ENCODE assay signal across 8 cellular contexts in the genomic region with DNA sequence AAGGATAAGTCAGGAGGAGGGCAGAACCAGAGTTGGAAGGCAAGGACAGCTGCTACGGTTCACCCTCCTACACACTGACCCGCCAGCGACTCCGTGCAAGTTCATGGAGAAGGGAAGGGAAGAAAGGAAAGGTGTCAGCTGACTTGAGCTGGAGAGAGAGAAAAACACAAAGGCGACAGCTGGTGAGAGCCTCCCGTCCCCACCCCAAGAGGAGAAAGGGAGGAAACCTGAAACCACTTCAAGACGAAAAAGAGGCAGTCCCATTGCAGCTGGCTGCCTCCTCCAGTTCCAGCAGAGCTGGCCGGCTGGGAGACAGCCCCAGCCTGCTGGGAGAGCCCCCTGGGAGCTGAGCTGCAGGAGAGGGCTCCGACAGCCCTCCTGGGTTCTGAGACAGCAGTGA.
DNase-seq lines count a peak whose midpoint lies in the region; ATAC-seq and TF ChIP-seq lines count a peak whose summit lies in the region.

No MANE protein-coding gene starts in this region.

- no peaks in the 10 kb centered on the region for H3K36me3 ChIP-seq in BE2C
- H3K36me3 ChIP-seq in ascending aorta, result no peaks in the 10 kb centered on the region
- no peaks in the 10 kb centered on the region for H3K36me3 ChIP-seq in iPS-20b (ENCODE audit: insufficient read depth, low read depth, low read length)
- H3K36me3 ChIP-seq in testis (ENCODE audit: low read depth, missing control alignments), result no peaks in the 10 kb centered on the region

- 10 to 50% methylated on average over 8 to 9 of the region's 9 CpGs for WGBS in testis, 2 donors

- no peak overlapping the region for H3K4me3 ChIP-seq in BE2C (ENCODE audit: low read depth, low read length)
- peak overlapping the region; percentile 23 to 45 for H3K4me3 ChIP-seq in ascending aorta
- peak overlapping the region; percentile 60 for H3K4me3 ChIP-seq in iPS-20b (ENCODE audit: low read length)
- no peak overlapping the region for H3K4me3 ChIP-seq in testis

- no peak for ATAC-seq in HG03571 (IDR thresholded peaks at IDR 0.05; ENCODE audit: unreplicated experiment)

- TF ChIP-seq CTCF in BE2C (IDR thresholded peaks at IDR 0.05; ENCODE audit: low read depth, low read length), result no peak
- no peak for TF ChIP-seq CTCF in ascending aorta (IDR thresholded peaks at IDR 0.05)
- TF ChIP-seq CTCF in testis (IDR thresholded peaks at IDR 0.05), result no peak
- no peak for TF ChIP-seq CTCF in GM20000 (IDR thresholded peaks at IDR 0.05; ENCODE audit: extremely low read depth, missing control alignments)

- H3K27me3 ChIP-seq in BE2C (no peaks in the 10 kb centered on the region), ascending aorta (no peaks in the 10 kb centered on the region), iPS-20b (ENCODE audit: insufficient read depth, low read length) (no peaks in the 10 kb centered on the region), testis (no peaks in the 10 kb centered on the region)

- intact Hi-C loops in ascending aorta (cut with DNase I) (loop anchor here (5.0 kb wide), 1 partner anchor 77 kb away; a partner anchor contains a TSS), testis (cut with DNase I; ENCODE audit: low total_unique reads) (no loop called here)

- no peaks in the 10 kb centered on the region for H3K9me3 ChIP-seq in BE2C
- no peaks in the 10 kb centered on the region for H3K9me3 ChIP-seq in ascending aorta
- H3K9me3 ChIP-seq in iPS-20b (ENCODE audit: insufficient read depth, low read depth, low read length), result no peaks in the 10 kb centered on the region
- H3K9me3 ChIP-seq in testis, result no peaks in the 10 kb centered on the region

- H3K27ac ChIP-seq in ascending aorta (peak overlapping the region; percentile 18 to 27), iPS-20b (ENCODE audit: low read length) (peak overlapping the region; percentile 8), testis (peak overlapping the region; percentile 17 to 45)

- peak overlapping the region; percentile 74; the same call in 1 of the 2 replicates for H3K9ac ChIP-seq in iPS-20b (ENCODE audit: low read depth, low read length)

- DNase-seq in BE2C, result peak; percentile 53
- DNase-seq in NCI-H128 (lab: John Stamatoyannopoulos, UW; ENCODE audit: unreplicated experiment), result peak; percentile 62
- no peak for DNase-seq in ascending aorta (ENCODE audit: low spot score in 2 of 2)
- peak; percentile 87 for DNase-seq in testis
- DNase-seq in GM20000 (ENCODE audit: low spot score), result no peak
- DNase-seq in SIG-M5 treated with dmso at 0.1 percent for 504 hours (lab: John Stamatoyannopoulos, UW; ENCODE audit: unreplicated experiment), result no peak

- H3K4me1 ChIP-seq in BE2C (peaks cover 20% of the 10 kb centered on the region), ascending aorta (peaks cover 0 to 6% of the 10 kb centered on the region in 2 donors), iPS-20b (ENCODE audit: insufficient read depth, low read length) (peaks cover 34% of the 10 kb centered on the region), testis (peaks cover 22% of the 10 kb centered on the region)

- no peak for TF ChIP-seq POLR2A in testis (IDR thresholded peaks at IDR 0.05)

Comparison
In these comparisons a context has a peak if more than half of its experiments do, and no peak if none do; other contexts are left out.
1. DNase-seq: peak in BE2C (single experiment), NCI-H128 (single experiment) and testis (single experiment); none in ascending aorta (0 of 2), GM20000 (single experiment) and SIG-M5 treated with dmso at 0.1 percent for 504 hours (single experiment).
2. H3K4me3 ChIP-seq: peak in ascending aorta (2 of 2) and iPS-20b (single experiment); none in BE2C (single experiment) and testis (0 of 2).
3. Peak in every context shown above with its lines, with median percentiles within 50 percentile points of each other: H3K27ac ChIP-seq.